ENCODE assay signal across 25 cellular contexts in the genomic region with DNA sequence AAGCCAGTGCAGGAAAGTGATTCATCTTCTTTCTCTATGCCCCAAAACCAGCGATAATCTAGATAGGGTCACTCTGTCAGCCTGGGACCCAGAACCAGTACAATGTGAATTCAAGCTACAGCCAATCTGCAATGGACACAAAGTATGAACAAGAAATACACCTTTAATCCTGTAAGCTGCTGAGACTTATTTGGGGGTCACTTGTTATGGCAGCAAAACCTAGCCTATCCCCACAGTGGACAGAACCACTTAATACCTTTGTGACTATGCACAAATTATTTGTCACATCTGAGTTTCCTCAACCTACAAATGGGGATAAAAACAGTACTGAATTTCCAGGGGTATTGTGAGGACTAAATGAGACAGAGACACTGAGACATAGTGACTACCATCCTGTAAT. TPM values are rescaled to one million over a fixed set of nuclear protein-coding genes. Genes with fewer than 3 reads are reported as not detected.
"Had no signal": no experiment of that assay in that cellular context is flagged by ENCODE, and none has a peak within 500 bp of the region (broad histone marks: within the 10 kb centered on the region; RNA-seq: fewer than 3 reads in every experiment).

No MANE protein-coding gene starts in this region.

- ATAC-seq: naive thymus-derived CD4-positive, alpha-beta T cell; natural killer cell; pancreas; sciatic nerve; stimulated activated effector memory CD8-positive, alpha-beta T cell treated with anti-CD3 and anti-CD28 coated beads, Interleukin-12 subunit alpha, Interleukin-12 subunit beta, amount 100 ng/mL, for 72 hours; stimulated activated naive B cell treated with anti-CD40 and anti-IgM and Interleukin-4, amounts not matched to agents 10 μg/mL and 1 μg/mL and 100 μg/mL, for 72 hours had no signal

- H3K4me2 ChIP-seq: neural progenitor cell had no signal

- H3K9me3 ChIP-seq: pancreas, psoas muscle, stomach, thoracic aorta, thyroid gland, tibial nerve, upper lobe of left lung, vagina had no signal

- DNase-seq: naive thymus-derived CD4-positive, alpha-beta T cell; natural killer cell; occipital lobe; pancreas; psoas muscle; right cardiac atrium; stimulated activated CD4-positive, alpha-beta T cell treated with anti-CD3 and anti-CD28 coated beads, Interleukin-15, amount 100 ng/mL, for 24 hours; stimulated activated CD4-positive, alpha-beta T cell treated with anti-CD3 and anti-CD28 coated beads, Interleukin-2, amount 100 ng/mL, for 24 hours; stimulated activated CD4-positive, alpha-beta T cell treated with anti-CD3 and anti-CD28 coated beads, Interleukin-2, amount 100 ng/mL, for 48 hours; stimulated activated CD4-positive, alpha-beta T cell treated with anti-CD3 and anti-CD28 coated beads, Interleukin-4, amount 100 ng/mL, for 24 hours; stimulated activated naive B cell treated with anti-CD40 and anti-IgM and Interleukin-4, amounts not matched to agents 10 μg/mL and 1 μg/mL and 100 μg/mL, for 72 hours; stimulated activated naive CD4-positive, alpha-beta T cell treated with Interleukin-2 at 50 U/mL for 16 hours; stomach; thyroid gland; trophoblast cell; upper lobe of left lung had no signal

- H3K27ac ChIP-seq: neural progenitor cell, pancreas, psoas muscle, skin epidermis, stomach, thyroid gland, tibial nerve, upper lobe of left lung, vagina had no signal

- FAIRE-seq: pancreas, urothelium cell line had no signal

- H3K36me3 ChIP-seq: neural progenitor cell had no signal

- H3K9ac ChIP-seq: neural progenitor cell had no signal

- H2AFZ ChIP-seq: neural progenitor cell had no signal

- H3K4me1 ChIP-seq: neural progenitor cell, pancreas, thyroid gland, tibial nerve, upper lobe of left lung, vagina had no signal

- H3K4me3 ChIP-seq: neural progenitor cell, pancreas, psoas muscle, skin epidermis, stomach, thoracic aorta, thyroid gland, tibial nerve, upper lobe of left lung, vagina had no signal

- H3K27me3 ChIP-seq: neural progenitor cell, pancreas, stomach, thyroid gland, tibial nerve, upper lobe of left lung, vagina had no signal

RNA-seq across cellular contexts. Expression of a gene that starts 50.0 kb away (rescaled TPM):
- polyA plus RNA-seq: neural cell had no signal
